ENCODE assay signal across 10 cellular contexts in genomic region chr1:23563755-23564374, GRCh38. TPM values are rescaled to one million over a fixed set of nuclear protein-coding genes. Genes with fewer than 3 reads are reported as not detected.
DNase-seq lines count a peak whose midpoint lies in the region; FAIRE-seq and TF ChIP-seq lines count a peak whose summit lies in the region.
"Had no signal": no experiment of that assay in that cellular context is flagged by ENCODE, and none has a peak within 500 bp of the region (broad histone marks: within the 10 kb centered on the region; RNA-seq: fewer than 3 reads in every experiment).

No MANE protein-coding gene starts in this region.

- H3K36me3 ChIP-seq in fibroblast of lung (ENCODE audit: control insufficient read depth, insufficient read depth, low read length): no peaks in the 10 kb centered on the region

- H3K9me3 Mint-ChIP-seq in progenitor cell of endocrine pancreas (ENCODE audit: low read depth): no peaks in the 10 kb centered on the region

- no peak for FAIRE-seq in GM19239 (lab: Jason Lieb, UNC)
- FAIRE-seq: colon had no signal

- POLR2A ChIA-PET in GM10248 (lab: Yijun Ruan, JAX): no interaction called here

- no peak overlapping the region for H3K4me2 ChIP-seq in fibroblast of lung (ENCODE audit: extremely low read depth, insufficient read depth, low read length)

- H3K9ac ChIP-seq in fibroblast of lung (ENCODE audit: insufficient read depth, low read length): no peak overlapping the region

- DNase-seq in M059J (ENCODE audit: low read depth): peak; percentile 26
- DNase-seq in fibroblast of lung (ENCODE audit: low read depth in 2 of 2): no peak
- DNase-seq in progenitor cell of endocrine pancreas (ENCODE audit: low spot score, unreplicated experiment): no peak
- DNase-seq in GM19239 (ENCODE audit: insufficient read length, low spot score): no peak
- no peak for DNase-seq in GM19240 (ENCODE audit: insufficient read length, low spot score)
- no peak for DNase-seq in NCI-H2227 (lab: John Stamatoyannopoulos, UW; ENCODE audit: unreplicated experiment)
- DNase-seq in GM10248 (ENCODE audit: extremely low spot score): no peak
- DNase-seq: NCI-H1436 had no signal

- CTCF ChIA-PET in GM10248 (lab: Yijun Ruan, JAX): interaction anchor here (0.9 to 6.3 kb wide), 10 partner anchors 9 to 74 kb away, joined by 3 to 32 read pairs (median 5); no protein-coding TSS in a partner anchor

- no peaks in the 10 kb centered on the region for H3K36me3 Mint-ChIP-seq in progenitor cell of endocrine pancreas (ENCODE audit: insufficient read depth)

- peaks cover 23% of the 10 kb centered on the region for H3K4me1 ChIP-seq in fibroblast of lung (ENCODE audit: control insufficient read depth, extremely low read depth, insufficient read depth, low read length)

- peaks cover 4% of the 10 kb centered on the region for H3K79me2 ChIP-seq in fibroblast of lung (ENCODE audit: control insufficient read depth, insufficient read depth, low read length)

- H3K4me3 Mint-ChIP-seq in progenitor cell of endocrine pancreas (ENCODE audit: low read depth): no peak overlapping the region

- H3K27ac ChIP-seq in 22Rv1 (peak overlapping the region; percentile 100), fibroblast of lung (ENCODE audit: insufficient read depth, low read length) (peak overlapping the region; percentile 98)

- H3K27me3 ChIP-seq in fibroblast of lung (ENCODE audit: control insufficient read depth, insufficient read depth, low read length): no peaks in the 10 kb centered on the region

- H2AFZ ChIP-seq in fibroblast of lung (ENCODE audit: low read length): no peak overlapping the region

- H3K4me1 Mint-ChIP-seq in progenitor cell of endocrine pancreas (ENCODE audit: low read depth): peaks cover 66% of the 10 kb centered on the region

- H3K9me3 ChIP-seq in fibroblast of lung (ENCODE audit: control insufficient read depth, insufficient read depth, low read depth, low read length): no peaks in the 10 kb centered on the region

- peak overlapping the region; percentile 100 for H3K27ac Mint-ChIP-seq in progenitor cell of endocrine pancreas

- H3K27me3 Mint-ChIP-seq in progenitor cell of endocrine pancreas: no peaks in the 10 kb centered on the region

- no peak overlapping the region for H3K4me3 ChIP-seq in fibroblast of lung (replicated peaks in 1 of 4; ENCODE audit: control extremely low read depth in 1 of 4, insufficient read depth in 1 of 4, low read depth in 3 of 4, low read length in 4 of 4)

- no peaks in the 10 kb centered on the region for H4K20me1 ChIP-seq in fibroblast of lung (ENCODE audit: control insufficient read depth, extremely low read depth, insufficient read depth, low read length)

- TF ChIP-seq CTCF in 22Rv1 (IDR thresholded peaks at IDR 0.05) (no peak), fibroblast of lung (conservative IDR thresholded peaks at IDR 0.05 in 1 of 2, IDR thresholded peaks at IDR 0.05 in 1 of 2; ENCODE audit: low read depth in 1 of 2, low read length in 2 of 2) (no peak), progenitor cell of endocrine pancreas (IDR thresholded peaks at IDR 0.05; ENCODE audit: unreplicated experiment) (no peak), GM10248 (IDR thresholded peaks at IDR 0.05; ENCODE audit: control extremely low read depth, extremely low read depth, low read depth, missing control alignments) (no peak)

RNA-seq across cellular contexts. Expression of gene ID3, which starts 4.6 kb away (rescaled TPM):
- 909 and 1,078 TPM in 2 replicates for total RNA-seq in M059J (2014; rRNA removed; shearing (Covaris generic))
- total RNA-seq in fibroblast of lung: 9.9 and 42.9 TPM in 2 replicates
- polyA plus RNA-seq in fibroblast of lung: 23.0 and 35.2 TPM in 2 replicates
- polyA plus RNA-seq in fibroblast of lung (2012): 28.8 and 44.1 TPM in 2 replicates
- polyA minus RNA-seq in fibroblast of lung (ENCODE audit: low replicate concordance): 21.5 and 54.2 TPM in 2 replicates
- total RNA-seq in progenitor cell of endocrine pancreas: 420 and 434 TPM in 2 replicates

RNA-seq across cellular contexts. Expression of gene E2F2, which starts 32.8 kb away (rescaled TPM):
- total RNA-seq in M059J (2014; rRNA removed; shearing (Covaris generic)): 2.8 and 3.6 TPM in 2 replicates
- total RNA-seq in fibroblast of lung: 0.17 TPM in 1 of 2 replicates, not detected in the other
- 0.26 and 0.85 TPM in 2 replicates for polyA plus RNA-seq in fibroblast of lung
- 0.58 and 1.8 TPM in 2 replicates for polyA plus RNA-seq in fibroblast of lung (2012)
- 1.4 and 6.8 TPM in 2 replicates for polyA minus RNA-seq in fibroblast of lung (ENCODE audit: low replicate concordance)
- 7.8 and 9.7 TPM in 2 replicates for total RNA-seq in progenitor cell of endocrine pancreas
